34 cellular contexts compared by ENCODE assay signal in genomic region chr4:176032454-176032853, GRCh38.
"Had no signal": no experiment of that assay in that cellular context is flagged by ENCODE, and none has a peak within 500 bp of the region (broad histone marks: within the 10 kb centered on the region; RNA-seq: fewer than 3 reads in every experiment).

No MANE protein-coding gene starts in this region.

- H3K36me3 ChIP-seq: MG63 had no signal

- H3K9me3 ChIP-seq: MG63 had no signal

- DNase-seq: Karpas-422, Kasumi-1, MG63, MM.1S, MV-4-11, NCI-H1048, NCI-H1092, NCI-H1092 treated with DMSO at 0.1 percent for 48 hours, NCI-H1105, NCI-H1105 treated with DMSO at 0.1 percent for 48 hours, NCI-H1417 treated with DMSO at 0.1 percent for 48 hours, NCI-H1436, NCI-H1436 treated with DMSO at 0.1 percent for 48 hours, NCI-H146, NCI-H1694, NCI-H1694 treated with DMSO at 0.1 percent for 48 hours, NCI-H187, NCI-H187 treated with DMSO at 0.1 percent for 48 hours, NCI-H1930, NCI-H2029, NCI-H2029 treated with DMSO at 0.1 percent for 48 hours, NCI-H2081, NCI-H2081 treated with DMSO at 0.1 percent for 48 hours, NCI-H2107, NCI-H2171, NCI-H2171 treated with DMSO at 0.1 percent for 48 hours, NCI-H2227 treated with DMSO at 0.1 percent for 48 hours, NCI-H226, NCI-H345, NCI-H446, NCI-H446 treated with DMSO at 0.1 percent for 48 hours, NCI-H510A, NCI-H510A treated with DMSO at 0.1 percent for 48 hours, NCI-H524 had no signal

- H3K4me3 ChIP-seq: MG63 had no signal

- H3K27me3 ChIP-seq: MG63 had no signal
